Comparison of ENCODE assay signal across 1 cellular context in the genomic region with DNA sequence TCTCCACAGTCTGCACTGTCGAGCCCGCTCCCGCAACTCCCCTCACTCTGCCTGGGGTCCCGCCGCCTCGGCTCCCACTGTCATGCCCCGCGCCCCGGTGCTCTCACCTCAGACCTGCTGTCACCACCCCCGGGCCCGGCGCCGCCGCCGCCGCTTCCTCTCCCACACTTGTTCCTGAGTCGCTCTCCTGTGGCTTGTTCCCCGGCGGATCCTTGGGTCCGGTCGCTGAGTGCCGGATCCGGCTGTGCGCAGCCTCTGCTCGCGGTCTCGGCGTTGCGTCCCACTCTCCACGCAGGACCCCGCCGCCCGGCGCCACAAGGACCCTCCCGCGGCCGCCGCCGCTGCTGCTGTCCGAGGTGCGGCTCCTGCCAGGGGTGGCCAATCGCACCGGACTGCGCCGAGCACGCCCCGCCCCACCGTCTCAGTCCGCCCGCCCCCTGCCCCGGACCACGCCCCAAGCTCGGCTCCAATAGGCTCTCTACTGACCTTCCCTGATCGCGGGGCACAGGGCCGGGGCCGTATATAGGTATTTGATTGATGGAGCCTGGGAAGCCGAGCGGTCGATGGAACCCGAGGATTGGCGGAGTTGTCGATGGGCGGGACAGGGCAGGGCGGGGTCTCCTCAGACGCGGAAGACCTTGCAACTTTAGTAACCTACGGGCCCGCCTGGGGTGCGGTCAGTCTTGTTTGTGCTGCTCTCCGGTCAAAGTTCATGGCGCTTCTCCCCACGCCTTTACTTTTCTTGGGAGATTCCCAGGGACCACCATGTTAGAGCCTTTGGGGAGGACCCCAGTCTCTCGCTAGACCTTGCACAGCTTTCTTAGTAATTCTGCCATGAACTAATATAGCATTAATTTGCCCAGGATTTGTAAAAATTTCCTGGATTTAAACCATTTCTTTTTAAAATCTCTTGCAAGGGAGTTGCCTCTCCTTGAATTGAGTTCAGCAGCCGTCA.
A peak's percentile ranks its signal among the peaks of the same experiment; 100 is the strongest.
TF ChIP-seq lines count a peak whose summit lies in the region.

Gene TAOK3 (minus strand): TSS at position 367 of the 955 bp plus-strand sequence. CDS start 117,340 bp downstream, outside the sequence.

TF ChIP-seq in K562, 482 proteins besides CTCF, POLR2A, EP300 and RAD21 (continued from another document and continues in another):
- TF ChIP-seq ATF4 (CRISPR knock-in tag; IDR thresholded peaks at IDR 0.05) (no peak), ZNF696 (CRISPR knock-in tag; conservative IDR thresholded peaks at IDR 0.05) (no peak), TBP (optimal IDR thresholded peaks at IDR 0.05; ENCODE audit: low read depth, low read length) (peak; percentile 96), MIER1 (IDR thresholded peaks at IDR 0.05; ENCODE audit: low read depth) (no peak), IRF9 (tag; IDR thresholded peaks at IDR 0.05) (no peak), RNF2 (IDR thresholded peaks at IDR 0.05) (0 out of 2 replicates have a peak, but pooled peaks have one; percentile 45), CAMTA2 (CRISPR knock-in tag; conservative IDR thresholded peaks at IDR 0.05) (no peak), POLR2H (tag; IDR thresholded peaks at IDR 0.05; ENCODE audit: low read depth) (peak; percentile 96), UBTF (IDR thresholded peaks at IDR 0.05; ENCODE audit: borderline replicate concordance in 1 of 2, low read depth in 2 of 2, low read length in 2 of 2) (no peak), ELK3 (CRISPR knock-in tag; IDR thresholded peaks at IDR 0.05) (no peak), TOE1 (IDR thresholded peaks at IDR 0.05; ENCODE audit: borderline replicate concordance) (peak; percentile 89), TOE1 (CRISPR knock-in tag; IDR thresholded peaks at IDR 0.05; ENCODE audit: borderline replicate concordance, low read depth) (no peak), NFIX (CRISPR knock-in tag; IDR thresholded peaks at IDR 0.05; ENCODE audit: low read depth) (no peak), HDAC3 (IDR thresholded peaks at IDR 0.05; ENCODE audit: borderline replicate concordance, partially characterized antibody) (no peak), ZNF512 (tag; IDR thresholded peaks at IDR 0.05) (no peak), PHF20 (IDR thresholded peaks at IDR 0.05; ENCODE audit: partially characterized antibody) (peak; percentile 40), E4F1 (CRISPR knock-in tag; IDR thresholded peaks at IDR 0.05; ENCODE audit: borderline replicate concordance) (no peak), STAT5B (CRISPR knock-in tag; IDR thresholded peaks at IDR 0.05) (no peak), GTF2B (IDR thresholded peaks at IDR 0.05; ENCODE audit: extremely low read depth, insufficient read length) (peak; percentile 53), NRF1 (conservative IDR thresholded peaks at IDR 0.05 in 1 of 2, IDR thresholded peaks at IDR 0.05 in 1 of 2) (peak; percentile 63 to 68), SIRT6 (IDR thresholded peaks at IDR 0.05; ENCODE audit: low read depth, low read length) (no peak), CREB1 (IDR thresholded peaks at IDR 0.05) (no peak), CREB1 (CRISPR knock-in tag; IDR thresholded peaks at IDR 0.05) (no peak), KDM5B (IDR thresholded peaks at IDR 0.05; ENCODE audit: insufficient replicate concordance, low read depth, low read length) (peak; percentile 96), JUN (IDR thresholded peaks at IDR 0.05; ENCODE audit: borderline replicate concordance, low read depth, low read length) (no peak; the same call in 1 of the 2 replicates), JUN (CRISPR knock-in tag; IDR thresholded peaks at IDR 0.05; ENCODE audit: borderline replicate concordance) (no peak), ZNF830 (CRISPR knock-in tag; IDR thresholded peaks at IDR 0.05) (no peak), FOSL1 (tag; conservative IDR thresholded peaks at IDR 0.05) (no peak; the same call in 1 of the 2 replicates), HDAC1 (IDR thresholded peaks at IDR 0.05) (peak in 1 of 2 experiments; percentile 91; a peak in 2 of 4 replicates), NFRKB (IDR thresholded peaks at IDR 0.05; ENCODE audit: low read depth) (no peak), HDGF (IDR thresholded peaks at IDR 0.05) (no peak), CEBPG (CRISPR knock-in tag; IDR thresholded peaks at IDR 0.05) (no peak), CEBPG (tag; conservative IDR thresholded peaks at IDR 0.05 in 1 of 2, IDR thresholded peaks at IDR 0.05 in 1 of 2) (no peak), TCF7 (IDR thresholded peaks at IDR 0.05; ENCODE audit: borderline replicate concordance) (no peak)
- TF ChIP-seq, protein P1, sequence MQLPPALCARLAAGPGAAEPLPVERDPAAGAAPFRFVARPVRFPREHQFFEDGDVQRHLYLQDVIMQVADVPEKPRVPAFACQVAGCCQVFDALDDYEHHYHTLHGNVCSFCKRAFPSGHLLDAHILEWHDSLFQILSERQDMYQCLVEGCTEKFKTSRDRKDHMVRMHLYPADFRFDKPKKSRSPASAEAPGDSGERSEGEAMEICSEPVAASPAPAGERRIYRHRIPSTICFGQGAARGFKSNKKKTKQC (CRISPR knock-in tag; IDR thresholded peaks at IDR 0.05): no peak
- TF ChIP-seq, protein P2, sequence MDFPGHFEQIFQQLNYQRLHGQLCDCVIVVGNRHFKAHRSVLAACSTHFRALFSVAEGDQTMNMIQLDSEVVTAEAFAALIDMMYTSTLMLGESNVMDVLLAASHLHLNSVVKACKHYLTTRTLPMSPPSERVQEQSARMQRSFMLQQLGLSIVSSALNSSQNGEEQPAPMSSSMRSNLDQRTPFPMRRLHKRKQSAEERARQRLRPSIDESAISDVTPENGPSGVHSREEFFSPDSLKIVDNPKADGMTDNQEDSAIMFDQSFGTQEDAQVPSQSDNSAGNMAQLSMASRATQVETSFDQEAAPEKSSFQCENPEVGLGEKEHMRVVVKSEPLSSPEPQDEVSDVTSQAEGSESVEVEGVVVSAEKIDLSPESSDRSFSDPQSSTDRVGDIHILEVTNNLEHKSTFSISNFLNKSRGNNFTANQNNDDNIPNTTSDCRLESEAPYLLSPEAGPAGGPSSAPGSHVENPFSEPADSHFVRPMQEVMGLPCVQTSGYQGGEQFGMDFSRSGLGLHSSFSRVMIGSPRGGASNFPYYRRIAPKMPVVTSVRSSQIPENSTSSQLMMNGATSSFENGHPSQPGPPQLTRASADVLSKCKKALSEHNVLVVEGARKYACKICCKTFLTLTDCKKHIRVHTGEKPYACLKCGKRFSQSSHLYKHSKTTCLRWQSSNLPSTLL (IDR thresholded peaks at IDR 0.05): no peak
- TF ChIP-seq, protein P3, sequence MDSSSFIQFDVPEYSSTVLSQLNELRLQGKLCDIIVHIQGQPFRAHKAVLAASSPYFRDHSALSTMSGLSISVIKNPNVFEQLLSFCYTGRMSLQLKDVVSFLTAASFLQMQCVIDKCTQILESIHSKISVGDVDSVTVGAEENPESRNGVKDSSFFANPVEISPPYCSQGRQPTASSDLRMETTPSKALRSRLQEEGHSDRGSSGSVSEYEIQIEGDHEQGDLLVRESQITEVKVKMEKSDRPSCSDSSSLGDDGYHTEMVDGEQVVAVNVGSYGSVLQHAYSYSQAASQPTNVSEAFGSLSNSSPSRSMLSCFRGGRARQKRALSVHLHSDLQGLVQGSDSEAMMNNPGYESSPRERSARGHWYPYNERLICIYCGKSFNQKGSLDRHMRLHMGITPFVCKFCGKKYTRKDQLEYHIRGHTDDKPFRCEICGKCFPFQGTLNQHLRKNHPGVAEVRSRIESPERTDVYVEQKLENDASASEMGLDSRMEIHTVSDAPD (CRISPR knock-in tag; IDR thresholded peaks at IDR 0.05): no peak
- TF ChIP-seq, protein P4, sequence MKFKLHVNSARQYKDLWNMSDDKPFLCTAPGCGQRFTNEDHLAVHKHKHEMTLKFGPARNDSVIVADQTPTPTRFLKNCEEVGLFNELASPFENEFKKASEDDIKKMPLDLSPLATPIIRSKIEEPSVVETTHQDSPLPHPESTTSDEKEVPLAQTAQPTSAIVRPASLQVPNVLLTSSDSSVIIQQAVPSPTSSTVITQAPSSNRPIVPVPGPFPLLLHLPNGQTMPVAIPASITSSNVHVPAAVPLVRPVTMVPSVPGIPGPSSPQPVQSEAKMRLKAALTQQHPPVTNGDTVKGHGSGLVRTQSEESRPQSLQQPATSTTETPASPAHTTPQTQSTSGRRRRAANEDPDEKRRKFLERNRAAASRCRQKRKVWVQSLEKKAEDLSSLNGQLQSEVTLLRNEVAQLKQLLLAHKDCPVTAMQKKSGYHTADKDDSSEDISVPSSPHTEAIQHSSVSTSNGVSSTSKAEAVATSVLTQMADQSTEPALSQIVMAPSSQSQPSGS (CRISPR knock-in tag; IDR thresholded peaks at IDR 0.05): no peak
- TF ChIP-seq, protein P5, sequence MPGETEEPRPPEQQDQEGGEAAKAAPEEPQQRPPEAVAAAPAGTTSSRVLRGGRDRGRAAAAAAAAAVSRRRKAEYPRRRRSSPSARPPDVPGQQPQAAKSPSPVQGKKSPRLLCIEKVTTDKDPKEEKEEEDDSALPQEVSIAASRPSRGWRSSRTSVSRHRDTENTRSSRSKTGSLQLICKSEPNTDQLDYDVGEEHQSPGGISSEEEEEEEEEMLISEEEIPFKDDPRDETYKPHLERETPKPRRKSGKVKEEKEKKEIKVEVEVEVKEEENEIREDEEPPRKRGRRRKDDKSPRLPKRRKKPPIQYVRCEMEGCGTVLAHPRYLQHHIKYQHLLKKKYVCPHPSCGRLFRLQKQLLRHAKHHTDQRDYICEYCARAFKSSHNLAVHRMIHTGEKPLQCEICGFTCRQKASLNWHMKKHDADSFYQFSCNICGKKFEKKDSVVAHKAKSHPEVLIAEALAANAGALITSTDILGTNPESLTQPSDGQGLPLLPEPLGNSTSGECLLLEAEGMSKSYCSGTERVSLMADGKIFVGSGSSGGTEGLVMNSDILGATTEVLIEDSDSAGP (CRISPR knock-in tag; IDR thresholded peaks at IDR 0.05): no peak
